In the genomic region with DNA sequence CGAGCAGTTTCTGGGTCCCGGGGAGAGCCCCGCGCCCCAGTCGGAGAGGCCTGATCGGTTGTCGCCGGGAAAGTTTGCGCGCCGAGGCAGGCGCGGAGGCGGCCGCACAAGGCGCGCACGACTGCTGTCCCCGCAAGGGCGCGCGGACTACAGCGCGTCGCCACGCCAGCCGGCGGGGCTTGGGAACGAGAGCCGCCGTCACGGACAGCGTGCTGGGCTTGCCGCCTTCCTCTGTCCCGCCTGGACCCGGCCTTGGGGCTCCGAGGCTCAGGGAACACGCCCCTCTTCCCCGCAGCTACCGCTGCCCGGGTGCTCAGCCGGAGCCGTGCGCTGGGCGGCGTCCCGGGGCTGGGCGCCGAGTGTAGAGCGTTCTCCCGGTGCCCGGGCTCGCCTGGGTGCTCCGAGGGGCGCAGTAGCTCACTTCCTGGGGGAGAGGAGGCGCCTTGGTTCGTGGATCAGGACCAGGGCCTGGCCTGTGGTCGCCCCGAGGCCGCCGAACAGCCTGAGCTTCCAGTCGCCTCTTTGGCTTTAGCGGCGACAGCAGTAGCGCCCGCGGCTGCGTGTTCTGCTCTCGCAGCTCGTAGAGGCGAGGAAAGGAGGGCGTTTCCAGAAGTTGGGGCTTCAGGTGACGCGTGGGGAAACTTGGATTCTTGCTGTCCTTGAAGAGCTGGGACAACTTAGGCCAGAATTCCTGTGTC, we compare ENCODE assay signal across 1 cellular context.
TF ChIP-seq lines count a peak whose summit lies in the region.

No MANE protein-coding gene starts in this region.

TF ChIP-seq in HepG2, 621 proteins besides CTCF, POLR2A, EP300 and RAD21 (continued from another document and continues in another):
- TF ChIP-seq DNMT3B (CRISPR knock-in tag; conservative IDR thresholded peaks at IDR 0.05) (no peak), MIER2 (CRISPR knock-in tag; IDR thresholded peaks at IDR 0.05) (no peak), HNRNPK (IDR thresholded peaks at IDR 0.05; ENCODE audit: low read depth, low read length, poor library complexity, severe bottlenecking) (no peak), ATF1 (CRISPR knock-in tag; IDR thresholded peaks at IDR 0.05) (no peak), TMF1 (CRISPR knock-in tag; IDR thresholded peaks at IDR 0.05; ENCODE audit: low read depth) (no peak), SUZ12 (IDR thresholded peaks at IDR 0.05; ENCODE audit: low read depth, low read length) (no peak), ZBTB3 (CRISPR knock-in tag; IDR thresholded peaks at IDR 0.05; ENCODE audit: borderline replicate concordance, low read depth) (no peak), GATA4 (IDR thresholded peaks at IDR 0.05; ENCODE audit: borderline replicate concordance, low read depth) (no peak), MEIS2 (CRISPR knock-in tag; IDR thresholded peaks at IDR 0.05) (no peak; the same call in 1 of the 2 replicates), MYNN (CRISPR knock-in tag; IDR thresholded peaks at IDR 0.05; ENCODE audit: low read depth) (no peak), POLR2AphosphoS2 (IDR thresholded peaks at IDR 0.05; ENCODE audit: low read depth, low read length) (no peak), ATRX (CRISPR knock-in tag; IDR thresholded peaks at IDR 0.05; ENCODE audit: borderline replicate concordance) (no peak), MXI1 (IDR thresholded peaks at IDR 0.05; ENCODE audit: borderline replicate concordance, low read depth, low read length) (0 out of 3 replicates have a peak, but pooled peaks have one; percentile 27), XRCC5 (optimal IDR thresholded peaks at IDR 0.05; ENCODE audit: low read length) (peak; percentile 15), IKZF4 (CRISPR knock-in tag; IDR thresholded peaks at IDR 0.05; ENCODE audit: borderline replicate concordance, low read depth, not compliant biosample characterization) (no peak), TBX3 (IDR thresholded peaks at IDR 0.05; ENCODE audit: borderline replicate concordance) (no peak), ZNF224 (CRISPR knock-in tag; IDR thresholded peaks at IDR 0.05) (no peak), ZFP36L1 (CRISPR knock-in tag; IDR thresholded peaks at IDR 0.05) (0 out of 2 replicates have a peak, but pooled peaks have one; percentile 45), ZNF329 (CRISPR knock-in tag; IDR thresholded peaks at IDR 0.05; ENCODE audit: low read depth) (no peak), JUND (CRISPR knock-in tag; IDR thresholded peaks at IDR 0.05) (peak; percentile 21; the same call in 1 of the 2 replicates), ZNF746 (CRISPR knock-in tag; IDR thresholded peaks at IDR 0.05) (no peak), ARID2 (CRISPR knock-in tag; IDR thresholded peaks at IDR 0.05; ENCODE audit: borderline replicate concordance) (no peak), TARDBP (CRISPR knock-in tag; IDR thresholded peaks at IDR 0.05) (no peak), GATAD1 (CRISPR knock-in tag; IDR thresholded peaks at IDR 0.05) (no peak), SAP130 (CRISPR knock-in tag; IDR thresholded peaks at IDR 0.05; ENCODE audit: low read depth) (peak; percentile 75), NAIF1 (CRISPR knock-in tag; IDR thresholded peaks at IDR 0.05; ENCODE audit: borderline replicate concordance) (no peak), ZZZ3 (CRISPR knock-in tag; IDR thresholded peaks at IDR 0.05; ENCODE audit: borderline replicate concordance) (no peak)
- TF ChIP-seq, protein P1, sequence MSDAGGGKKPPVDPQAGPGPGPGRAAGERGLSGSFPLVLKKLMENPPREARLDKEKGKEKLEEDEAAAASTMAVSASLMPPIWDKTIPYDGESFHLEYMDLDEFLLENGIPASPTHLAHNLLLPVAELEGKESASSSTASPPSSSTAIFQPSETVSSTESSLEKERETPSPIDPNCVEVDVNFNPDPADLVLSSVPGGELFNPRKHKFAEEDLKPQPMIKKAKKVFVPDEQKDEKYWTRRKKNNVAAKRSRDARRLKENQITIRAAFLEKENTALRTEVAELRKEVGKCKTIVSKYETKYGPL (CRISPR knock-in tag; IDR thresholded peaks at IDR 0.05) = no peak
- TF ChIP-seq, protein P2, sequence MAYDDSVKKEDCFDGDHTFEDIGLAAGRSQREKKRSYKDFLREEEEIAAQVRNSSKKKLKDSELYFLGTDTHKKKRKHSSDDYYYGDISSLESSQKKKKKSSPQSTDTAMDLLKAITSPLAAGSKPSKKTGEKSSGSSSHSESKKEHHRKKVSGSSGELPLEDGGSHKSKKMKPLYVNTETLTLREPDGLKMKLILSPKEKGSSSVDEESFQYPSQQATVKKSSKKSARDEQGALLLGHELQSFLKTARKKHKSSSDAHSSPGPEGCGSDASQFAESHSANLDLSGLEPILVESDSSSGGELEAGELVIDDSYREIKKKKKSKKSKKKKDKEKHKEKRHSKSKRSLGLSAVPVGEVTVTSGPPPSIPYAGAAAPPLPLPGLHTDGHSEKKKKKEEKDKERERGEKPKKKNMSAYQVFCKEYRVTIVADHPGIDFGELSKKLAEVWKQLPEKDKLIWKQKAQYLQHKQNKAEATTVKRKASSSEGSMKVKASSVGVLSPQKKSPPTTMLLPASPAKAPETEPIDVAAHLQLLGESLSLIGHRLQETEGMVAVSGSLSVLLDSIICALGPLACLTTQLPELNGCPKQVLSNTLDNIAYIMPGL (CRISPR knock-in tag; IDR thresholded peaks at IDR 0.05; ENCODE audit: borderline replicate concordance in 1 of 2, low read depth in 1 of 2) = peak; percentile 69 to 88; a peak in 2 of 4 replicates
- TF ChIP-seq, protein P3, sequence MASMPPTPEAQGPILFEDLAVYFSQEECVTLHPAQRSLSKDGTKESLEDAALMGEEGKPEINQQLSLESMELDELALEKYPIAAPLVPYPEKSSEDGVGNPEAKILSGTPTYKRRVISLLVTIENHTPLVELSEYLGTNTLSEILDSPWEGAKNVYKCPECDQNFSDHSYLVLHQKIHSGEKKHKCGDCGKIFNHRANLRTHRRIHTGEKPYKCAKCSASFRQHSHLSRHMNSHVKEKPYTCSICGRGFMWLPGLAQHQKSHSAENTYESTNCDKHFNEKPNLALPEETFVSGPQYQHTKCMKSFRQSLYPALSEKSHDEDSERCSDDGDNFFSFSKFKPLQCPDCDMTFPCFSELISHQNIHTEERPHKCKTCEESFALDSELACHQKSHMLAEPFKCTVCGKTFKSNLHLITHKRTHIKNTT (CRISPR knock-in tag; IDR thresholded peaks at IDR 0.05) = 0 out of 2 replicates have a peak, but pooled peaks have one; percentile 52
- TF ChIP-seq, protein P4, sequence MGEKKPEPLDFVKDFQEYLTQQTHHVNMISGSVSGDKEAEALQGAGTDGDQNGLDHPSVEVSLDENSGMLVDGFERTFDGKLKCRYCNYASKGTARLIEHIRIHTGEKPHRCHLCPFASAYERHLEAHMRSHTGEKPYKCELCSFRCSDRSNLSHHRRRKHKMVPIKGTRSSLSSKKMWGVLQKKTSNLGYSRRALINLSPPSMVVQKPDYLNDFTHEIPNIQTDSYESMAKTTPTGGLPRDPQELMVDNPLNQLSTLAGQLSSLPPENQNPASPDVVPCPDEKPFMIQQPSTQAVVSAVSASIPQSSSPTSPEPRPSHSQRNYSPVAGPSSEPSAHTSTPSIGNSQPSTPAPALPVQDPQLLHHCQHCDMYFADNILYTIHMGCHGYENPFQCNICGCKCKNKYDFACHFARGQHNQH (CRISPR knock-in tag; IDR thresholded peaks at IDR 0.05) = no peak
- TF ChIP-seq, protein P5, sequence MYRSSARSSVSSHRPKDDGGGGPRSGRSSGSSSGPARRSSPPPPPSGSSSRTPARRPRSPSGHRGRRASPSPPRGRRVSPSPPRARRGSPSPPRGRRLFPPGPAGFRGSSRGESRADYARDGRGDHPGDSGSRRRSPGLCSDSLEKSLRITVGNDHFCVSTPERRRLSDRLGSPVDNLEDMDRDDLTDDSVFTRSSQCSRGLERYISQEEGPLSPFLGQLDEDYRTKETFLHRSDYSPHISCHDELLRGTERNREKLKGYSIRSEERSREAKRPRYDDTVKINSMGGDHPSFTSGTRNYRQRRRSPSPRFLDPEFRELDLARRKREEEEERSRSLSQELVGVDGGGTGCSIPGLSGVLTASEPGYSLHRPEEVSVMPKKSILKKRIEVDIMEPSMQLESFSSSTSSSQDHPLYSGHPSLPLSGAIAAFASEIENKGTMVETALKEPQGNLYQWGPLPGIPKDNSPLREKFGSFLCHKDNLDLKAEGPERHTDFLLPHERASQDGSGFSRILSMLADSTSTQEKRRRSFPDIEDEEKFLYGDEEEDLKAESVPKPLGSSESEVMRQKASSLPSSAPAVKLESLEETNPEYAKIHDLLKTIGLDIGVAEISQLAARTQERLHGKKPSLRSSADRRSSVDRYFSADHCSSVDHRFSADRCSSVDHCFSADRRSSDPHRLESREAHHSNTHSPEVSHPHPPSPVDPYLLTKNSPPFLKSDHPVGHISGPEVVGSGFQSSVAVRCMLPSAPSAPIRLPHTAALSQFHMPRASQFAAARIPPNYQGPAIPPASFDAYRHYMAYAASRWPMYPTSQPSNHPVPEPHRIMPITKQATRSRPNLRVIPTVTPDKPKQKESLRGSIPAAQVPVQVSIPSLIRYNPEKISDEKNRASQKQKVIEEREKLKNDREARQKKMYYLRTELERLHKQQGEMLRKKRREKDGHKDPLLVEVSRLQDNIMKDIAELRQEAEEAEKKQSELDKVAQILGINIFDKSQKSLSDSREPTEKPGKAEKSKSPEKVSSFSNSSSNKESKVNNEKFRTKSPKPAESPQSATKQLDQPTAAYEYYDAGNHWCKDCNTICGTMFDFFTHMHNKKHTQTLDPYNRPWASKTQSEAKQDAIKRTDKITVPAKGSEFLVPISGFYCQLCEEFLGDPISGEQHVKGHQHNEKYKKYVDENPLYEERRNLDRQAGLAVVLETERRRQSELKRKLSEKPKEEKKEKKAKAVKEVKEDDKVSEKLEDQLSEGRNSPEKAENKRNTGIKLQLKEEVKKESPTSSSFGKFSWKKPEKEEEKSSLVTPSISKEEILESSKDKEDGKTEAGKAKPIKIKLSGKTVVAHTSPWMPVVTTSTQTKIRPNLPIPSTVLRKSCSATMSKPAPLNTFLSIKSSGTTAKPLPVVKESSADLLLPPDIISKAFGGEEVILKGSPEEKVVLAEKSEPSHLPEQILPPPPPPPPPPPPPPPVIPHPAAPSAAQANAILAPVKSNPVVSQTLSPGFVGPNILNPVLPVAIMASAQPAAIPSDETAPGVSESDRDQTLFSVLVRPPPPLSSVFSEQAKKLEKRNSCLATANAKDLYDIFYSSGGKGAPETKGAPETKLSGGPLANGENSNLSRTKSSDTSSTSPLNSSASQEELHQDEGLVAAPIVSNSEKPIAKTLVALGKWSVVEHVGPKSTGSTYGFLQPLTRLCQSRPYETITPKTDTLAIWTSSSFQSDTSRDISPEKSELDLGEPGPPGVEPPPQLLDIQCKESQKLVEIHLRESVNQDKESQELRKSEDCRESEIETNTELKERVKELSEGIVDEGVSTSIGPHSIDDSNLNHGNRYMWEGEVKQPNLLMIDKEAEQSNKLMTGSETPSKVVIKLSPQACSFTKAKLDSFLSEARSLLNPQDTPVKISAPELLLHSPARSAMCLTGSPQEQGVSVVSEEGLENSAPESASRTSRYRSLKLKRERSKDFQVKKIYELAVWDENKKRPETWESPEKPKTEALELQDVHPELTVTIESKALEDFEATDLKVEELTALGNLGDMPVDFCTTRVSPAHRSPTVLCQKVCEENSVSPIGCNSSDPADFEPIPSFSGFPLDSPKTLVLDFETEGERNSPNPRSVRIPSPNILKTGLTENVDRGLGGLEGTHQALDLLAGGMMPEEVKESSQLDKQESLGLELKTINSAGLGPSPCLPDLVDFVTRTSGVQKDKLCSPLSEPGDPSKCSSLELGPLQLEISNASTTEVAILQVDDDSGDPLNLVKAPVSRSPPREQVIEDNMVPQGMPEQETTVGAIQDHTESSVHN (CRISPR knock-in tag; IDR thresholded peaks at IDR 0.05) = no peak
- TF ChIP-seq, protein P6, sequence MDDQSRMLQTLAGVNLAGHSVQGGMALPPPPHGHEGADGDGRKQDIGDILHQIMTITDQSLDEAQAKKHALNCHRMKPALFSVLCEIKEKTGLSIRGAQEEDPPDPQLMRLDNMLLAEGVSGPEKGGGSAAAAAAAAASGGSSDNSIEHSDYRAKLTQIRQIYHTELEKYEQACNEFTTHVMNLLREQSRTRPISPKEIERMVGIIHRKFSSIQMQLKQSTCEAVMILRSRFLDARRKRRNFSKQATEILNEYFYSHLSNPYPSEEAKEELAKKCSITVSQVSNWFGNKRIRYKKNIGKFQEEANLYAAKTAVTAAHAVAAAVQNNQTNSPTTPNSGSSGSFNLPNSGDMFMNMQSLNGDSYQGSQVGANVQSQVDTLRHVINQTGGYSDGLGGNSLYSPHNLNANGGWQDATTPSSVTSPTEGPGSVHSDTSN (CRISPR knock-in tag; IDR thresholded peaks at IDR 0.05; ENCODE audit: borderline replicate concordance) = no peak
- TF ChIP-seq, protein P7, sequence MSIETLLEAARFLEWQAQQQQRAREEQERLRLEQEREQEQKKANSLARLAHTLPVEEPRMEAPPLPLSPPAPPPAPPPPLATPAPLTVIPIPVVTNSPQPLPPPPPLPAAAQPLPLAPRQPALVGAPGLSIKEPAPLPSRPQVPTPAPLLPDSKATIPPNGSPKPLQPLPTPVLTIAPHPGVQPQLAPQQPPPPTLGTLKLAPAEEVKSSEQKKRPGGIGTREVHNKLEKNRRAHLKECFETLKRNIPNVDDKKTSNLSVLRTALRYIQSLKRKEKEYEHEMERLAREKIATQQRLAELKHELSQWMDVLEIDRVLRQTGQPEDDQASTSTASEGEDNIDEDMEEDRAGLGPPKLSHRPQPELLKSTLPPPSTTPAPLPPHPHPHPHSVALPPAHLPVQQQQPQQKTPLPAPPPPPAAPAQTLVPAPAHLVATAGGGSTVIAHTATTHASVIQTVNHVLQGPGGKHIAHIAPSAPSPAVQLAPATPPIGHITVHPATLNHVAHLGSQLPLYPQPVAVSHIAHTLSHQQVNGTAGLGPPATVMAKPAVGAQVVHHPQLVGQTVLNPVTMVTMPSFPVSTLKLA (IDR thresholded peaks at IDR 0.05) = no peak
